8 cellular contexts compared by ENCODE assay signal in genomic region chr16:55370762-55371482, GRCh38. TPM values are rescaled to one million over a fixed set of nuclear protein-coding genes. Genes with fewer than 3 reads are reported as not detected.
DNase-seq lines count a peak whose midpoint lies in the region; ATAC-seq, FAIRE-seq and TF ChIP-seq lines count a peak whose summit lies in the region.

No MANE protein-coding gene starts in this region.

- H2AFZ ChIP-seq in Karpas-422 (ENCODE audit: low read length) = no peak overlapping the region

- no peaks in the 10 kb centered on the region for H3K79me2 ChIP-seq in Karpas-422 (ENCODE audit: low read length)

- H3K27ac ChIP-seq in Karpas-422 (ENCODE audit: low read length) = no peak overlapping the region

- no peak overlapping the region for H3K9ac ChIP-seq in Karpas-422 (ENCODE audit: low read length)

- H4K20me1 ChIP-seq in Karpas-422 (ENCODE audit: insufficient read depth, low read depth, low read length) = no peaks in the 10 kb centered on the region

- H3K27me3 ChIP-seq in Karpas-422 (ENCODE audit: low read length) = no peaks in the 10 kb centered on the region

- H3K9me2 ChIP-seq in Karpas-422 (replicated peaks; ENCODE audit: insufficient read depth, low read length) = no peaks in the 10 kb centered on the region

- no peaks in the 10 kb centered on the region for H3K9me3 ChIP-seq in Karpas-422 (ENCODE audit: low read length)

- no peak for TF ChIP-seq POLR2A in GM12892 (IDR thresholded peaks at IDR 0.05; ENCODE audit: low read depth, low read length)

- H3K4me2 ChIP-seq in Karpas-422 (ENCODE audit: low read depth, low read length, poor library complexity, severe bottlenecking) = peak overlapping the region; percentile 43

- H3K4me1 ChIP-seq in Karpas-422 (ENCODE audit: low read length) = peaks cover 42% of the 10 kb centered on the region

- ATAC-seq in sciatic nerve = peak; percentile 90
- ATAC-seq in HG03045 (IDR thresholded peaks at IDR 0.05; ENCODE audit: unreplicated experiment) = no peak

- intact Hi-C loops in sciatic nerve (cut with DNase I) = no loop called here

- peak; percentile 1 for DNase-seq in ELR (ENCODE audit: low read depth)
- DNase-seq in Karpas-422 = peak; percentile 81
- DNase-seq in amniotic stem cell (lab: John Stamatoyannopoulos, UW) = peak; percentile 16
- DNase-seq in hepatic stellate cell (ENCODE audit: low spot score) = peak; percentile 13
- DNase-seq in sciatic nerve (ENCODE audit: low spot score) = peak; percentile 79
- DNase-seq in GM12892 (ENCODE audit: insufficient read length) = no peak
- DNase-seq in activated naive CD4-positive, alpha-beta T cell treated with Interleukin-2 at 50 U/mL for 16 hours = no peak

- peak overlapping the region; percentile 38; the same call in 1 of the 2 replicates for H3K4me3 ChIP-seq in Karpas-422 (ENCODE audit: low read length)

- no peak for FAIRE-seq in GM12892 (lab: Jason Lieb, UNC)

- H3K36me3 ChIP-seq in Karpas-422 (ENCODE audit: insufficient read depth, low read length) = no peaks in the 10 kb centered on the region

RNA-seq across cellular contexts. Expression of gene IRX6, which starts 46.9 kb away (rescaled TPM):
- not detected in 2 replicates for total RNA-seq in Karpas-422 (2014; rRNA removed; shearing (Covaris generic); ENCODE audit: low replicate concordance)
- total RNA-seq in sciatic nerve = 0.36 TPM
- polyA plus RNA-seq in GM12892 (2012; ENCODE audit: missing spikeins) = not detected

Comparison
In these comparisons a context has a peak if more than half of its experiments do, and no peak if none do; other contexts are left out.
1. DNase-seq: peak in ELR (single experiment), Karpas-422 (single experiment), amniotic stem cell (single experiment), hepatic stellate cell (single experiment) and sciatic nerve (single experiment); none in GM12892 (single experiment) and activated naive CD4-positive, alpha-beta T cell treated with Interleukin-2 at 50 U/mL for 16 hours (single experiment).